ENCODE assay signal across 13 cellular contexts in the genomic region with DNA sequence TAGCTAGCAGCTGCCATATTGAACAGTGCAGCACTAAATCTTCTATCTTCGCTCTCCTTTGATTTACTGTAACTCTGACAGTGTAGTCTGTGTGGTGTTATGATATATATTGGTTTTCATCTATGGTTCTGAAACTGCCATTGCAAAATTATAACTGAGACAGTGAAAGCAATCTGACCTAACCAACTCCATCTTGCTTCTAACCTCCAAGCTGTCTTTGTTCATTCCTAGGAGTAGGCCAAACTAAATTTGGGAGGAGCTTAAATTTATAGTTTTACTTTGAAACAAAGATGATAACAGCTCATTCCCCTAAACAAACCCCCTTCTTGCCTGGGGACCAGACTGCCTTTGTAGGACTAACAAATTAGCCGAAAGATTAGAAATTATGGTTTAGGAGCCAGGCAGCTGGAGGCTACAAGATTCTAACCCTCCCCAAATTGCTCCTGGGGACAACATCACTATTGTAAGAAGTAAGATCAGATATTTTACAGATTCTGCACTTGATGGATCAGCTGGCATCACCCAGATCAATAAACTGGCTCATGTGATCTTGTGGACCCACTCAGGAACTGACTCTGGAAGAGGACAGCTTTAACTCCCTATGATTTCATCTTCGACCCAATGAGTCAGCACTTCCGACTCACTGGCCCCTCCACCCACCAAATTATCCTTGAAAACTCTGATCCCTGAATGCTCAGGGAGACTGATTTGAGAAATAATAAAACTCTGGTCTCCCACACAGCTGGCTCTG. TPM values are rescaled to one million over a fixed set of nuclear protein-coding genes. Genes with fewer than 3 reads are reported as not detected.
DNase-seq lines count a peak whose midpoint lies in the region; ATAC-seq, FAIRE-seq and TF ChIP-seq lines count a peak whose summit lies in the region.
"Had no signal": no experiment of that assay in that cellular context is flagged by ENCODE, and none has a peak within 500 bp of the region (broad histone marks: within the 10 kb centered on the region; RNA-seq: fewer than 3 reads in every experiment).

No MANE protein-coding gene starts in this region.

- TF ChIP-seq RAD21 in A549 (conservative IDR thresholded peaks at IDR 0.05 in 1 of 2, IDR thresholded peaks at IDR 0.05 in 1 of 2), result no peak

- intact Hi-C loops in posterior cingulate gyrus (cut with DNase I), result no loop called here

- in situ Hi-C loops in KBM-7 (cut with MboI; ENCODE audit: low pct_unique_long_range_greater_than_20kb, low sequenced_read_pairs), result no loop called here

- peak overlapping the region; percentile 59 to 79 for H3K27ac ChIP-seq in A549
- H3K27ac ChIP-seq: BLaER1, cardiac muscle cell, neural progenitor cell had no signal

- H3K4me2 ChIP-seq in A549, result peak overlapping the region; percentile 26; the same call in 2 of the 3 replicates
- H3K4me2 ChIP-seq: BLaER1, neural progenitor cell had no signal

- peak in 1 of 2 experiments; percentile 51 for DNase-seq in A549 (ENCODE audit: low read depth in 1 of 2, low spot score in 1 of 2)
- peak; percentile 60 for DNase-seq in HCEC 1CT
- peak; percentile 81 for DNase-seq in amniotic epithelial cell (ENCODE audit: low read depth)
- DNase-seq in kidney tubule cell (ENCODE audit: low spot score), result peak; percentile 49
- no peak for DNase-seq in posterior cingulate gyrus
- no peak for DNase-seq in KBM-7
- DNase-seq in nucleus accumbens (lab: John Stamatoyannopoulos, UW), result no peak
- DNase-seq: activated CD8-positive, alpha-beta memory T cell treated with anti-CD3 and anti-CD28 coated beads for 24 hours had no signal

- no peak for FAIRE-seq in A549 (lab: Jason Lieb, UNC)

- peaks cover 18% of the 10 kb centered on the region for H3K4me1 ChIP-seq in A549

- no peaks in the 10 kb centered on the region for H3K9me3 ChIP-seq in A549
- H3K9me3 ChIP-seq: BLaER1, HAP-1 had no signal

- 58% methylated on average over 4 of the region's 4 CpGs for WGBS in A549 (ENCODE audit: missing lambda C conversion rate)

- TF ChIP-seq CTCF in A549 (IDR thresholded peaks at IDR 0.05), result no peak

- peak in 1 of 2 experiments; percentile 48; a peak in 2 of 6 replicates for ATAC-seq in A549
- ATAC-seq in GM19455 (IDR thresholded peaks at IDR 0.05; ENCODE audit: unreplicated experiment), result no peak

- no peak for TF ChIP-seq EP300 in A549 (IDR thresholded peaks at IDR 0.05)

- POLR2A ChIA-PET in A549 (lab: Yijun Ruan, JAX), result no interaction called here

- H3K4me3 ChIP-seq in A549, result no peak overlapping the region
- H3K4me3 ChIP-seq: BLaER1, cardiac muscle cell, HAP-1, neural progenitor cell had no signal

- CTCF ChIA-PET in A549 (lab: Yijun Ruan, JAX), result interaction anchor here (0.6 to 2.6 kb wide), 6 partner anchors 11 to 139 kb away, joined by 3 to 12 read pairs (median 4); no protein-coding TSS in a partner anchor

- TF ChIP-seq POLR2A in A549 (IDR thresholded peaks at IDR 0.05; ENCODE audit: low read length), result no peak

TF ChIP-seq in A549, 52 proteins besides CTCF, POLR2A, EP300 and RAD21:
- TF ChIP-seq FOXS1 (CRISPR knock-in tag; IDR thresholded peaks at IDR 0.05), result 0 out of 2 replicates have a peak, but pooled peaks have one; percentile 25
- TF ChIP-seq, protein P1, sequence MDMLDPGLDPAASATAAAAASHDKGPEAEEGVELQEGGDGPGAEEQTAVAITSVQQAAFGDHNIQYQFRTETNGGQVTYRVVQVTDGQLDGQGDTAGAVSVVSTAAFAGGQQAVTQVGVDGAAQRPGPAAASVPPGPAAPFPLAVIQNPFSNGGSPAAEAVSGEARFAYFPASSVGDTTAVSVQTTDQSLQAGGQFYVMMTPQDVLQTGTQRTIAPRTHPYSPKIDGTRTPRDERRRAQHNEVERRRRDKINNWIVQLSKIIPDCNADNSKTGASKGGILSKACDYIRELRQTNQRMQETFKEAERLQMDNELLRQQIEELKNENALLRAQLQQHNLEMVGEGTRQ (IDR thresholded peaks at IDR 0.05), result 0 out of 2 replicates have a peak, but pooled peaks have one; percentile 18
- 0 out of 2 replicates have a peak, but pooled peaks have one; percentile 29 for TF ChIP-seq HOXB5 (CRISPR knock-in tag; IDR thresholded peaks at IDR 0.05)
- TF ChIP-seq EHF (CRISPR knock-in tag; IDR thresholded peaks at IDR 0.05), result 0 out of 2 replicates have a peak, but pooled peaks have one; percentile 27
- TF ChIP-seq CBX8 (IDR thresholded peaks at IDR 0.05), result no peak
- peak; percentile 86 for TF ChIP-seq MAFK (IDR thresholded peaks at IDR 0.05; ENCODE audit: partially characterized antibody)
- no peak for TF ChIP-seq FOSL2 (IDR thresholded peaks at IDR 0.05)
- TF ChIP-seq FOSL2 (CRISPR knock-in tag; IDR thresholded peaks at IDR 0.05), result peak; percentile 39; the same call in 1 of the 2 replicates
- TF ChIP-seq PHF8 (IDR thresholded peaks at IDR 0.05; ENCODE audit: borderline replicate concordance, low read depth), result no peak
- no peak for TF ChIP-seq BHLHE40 (IDR thresholded peaks at IDR 0.05; ENCODE audit: low read depth, low read length)
- TF ChIP-seq FOSB (CRISPR knock-in tag; IDR thresholded peaks at IDR 0.05), result no peak
- peak; percentile 74; the same call in 1 of the 2 replicates for TF ChIP-seq HOXB13 (CRISPR knock-in tag; IDR thresholded peaks at IDR 0.05; ENCODE audit: low read depth)
- TF ChIP-seq NFE2L2 (conservative IDR thresholded peaks at IDR 0.05; ENCODE audit: low read length), result peak; percentile 46; the same call in 1 of the 2 replicates
- no peak for TF ChIP-seq RNF2 (IDR thresholded peaks at IDR 0.05; ENCODE audit: borderline replicate concordance, low read depth)
- no peak; the same call in 1 of the 2 replicates for TF ChIP-seq HEYL (CRISPR knock-in tag; IDR thresholded peaks at IDR 0.05)
- TF ChIP-seq KDM1A (IDR thresholded peaks at IDR 0.05; ENCODE audit: low read depth), result no peak

RNA-seq across cellular contexts. Expression of a gene that starts 47.0 kb away (rescaled TPM):
- polyA plus RNA-seq in A549 (2011; rRNA removed), result 0.04 TPM in 1 of 2 replicates, not detected in the other
- 0.01 TPM in 1 of 2 replicates, not detected in the other for polyA plus RNA-seq in A549 (2012; cell fraction: cytosol; rRNA removed)
- not detected in 2 replicates for polyA plus RNA-seq in A549 (2012; cell fraction: nucleus; rRNA removed)
- 0.04 TPM in 1 of 3 replicates, not detected in the others for polyA plus RNA-seq in A549 (2017; fragmentation: RNase III; extraction: RNeasy Plus Mini Kit Qiagen cat#74134 plus additional on column Dnase treatment)
- polyA minus RNA-seq in A549 (2011; rRNA and poly(A)+ RNA removed), result not detected in 2 replicates
- polyA plus RNA-seq: cardiac muscle cell had no signal

Comparison
In these comparisons a context has a peak if more than half of its experiments do, and no peak if none do; other contexts are left out.
1. DNase-seq: peak in HCEC 1CT (single experiment), amniotic epithelial cell (single experiment) and kidney tubule cell (single experiment); none in posterior cingulate gyrus (0 of 10), KBM-7 (single experiment) and nucleus accumbens (0 of 56).